10 cellular contexts compared by ENCODE assay signal in genomic region chr3:105334138-105334882, GRCh38. TPM values are rescaled to one million over a fixed set of nuclear protein-coding genes. Genes with fewer than 3 reads are reported as not detected.
A peak's percentile ranks its signal among the peaks of the same experiment; 100 is the strongest.
DNase-seq lines count a peak whose midpoint lies in the region; ATAC-seq lines count a peak whose summit lies in the region.
"Had no signal": no experiment of that assay in that cellular context is flagged by ENCODE, and none has a peak within 500 bp of the region (broad histone marks: within the 10 kb centered on the region; RNA-seq: fewer than 3 reads in every experiment).

No MANE protein-coding gene starts in this region.

- intact Hi-C loops in Right ventricle myocardium superior (cut with DNase I) = no loop called here

- ATAC-seq in GM21447 (IDR thresholded peaks at IDR 0.05; ENCODE audit: unreplicated experiment) (peak; percentile 88), HG03159 (IDR thresholded peaks at IDR 0.05; ENCODE audit: unreplicated experiment) (peak; percentile 72), Right ventricle myocardium superior (ENCODE audit: poor library complexity) (no peak)

- peak; percentile 61 for DNase-seq in EL
- peak; percentile 57 for DNase-seq in amniotic epithelial cell (ENCODE audit: low read depth)
- no peak for DNase-seq in NCI-H1105 (lab: John Stamatoyannopoulos, UW)
- no peak for DNase-seq in NCI-H345 (lab: John Stamatoyannopoulos, UW)
- no peak for DNase-seq in stimulated activated naive CD4-positive, alpha-beta T cell (lab: John Stamatoyannopoulos, UW)
- DNase-seq in Right ventricle myocardium superior = no peak
- DNase-seq: activated CD4-positive, alpha-beta memory T cell treated with anti-CD3 and anti-CD28 coated beads for 36 hours; NCI-H1048 had no signal

RNA-seq across cellular contexts. Expression of gene ALCAM, which starts 32.4 kb away (rescaled TPM):
- total RNA-seq in Right ventricle myocardium superior = 3.5 TPM

Comparison
In these comparisons a context has a peak if more than half of its experiments do, and no peak if none do; other contexts are left out.
1. DNase-seq: peak in EL (single experiment) and amniotic epithelial cell (single experiment); none in NCI-H1105 (single experiment), NCI-H345 (single experiment), stimulated activated naive CD4-positive, alpha-beta T cell (0 of 6) and Right ventricle myocardium superior (single experiment).